ENCODE assay signal across 8 cellular contexts in genomic region chr2:157839162-157839801, GRCh38.
A peak's percentile ranks its signal among the peaks of the same experiment; 100 is the strongest.
DNase-seq lines count a peak whose midpoint lies in the region; TF ChIP-seq lines count a peak whose summit lies in the region.

No MANE protein-coding gene starts in this region.

- no peak overlapping the region for H3K4me3 ChIP-seq in astrocyte of the spinal cord (ENCODE audit: low read depth, low read length)

- in situ Hi-C loops in astrocyte of the spinal cord (cut with HindIII; ENCODE audit: low sequenced_read_pairs) = no loop called here

- DNase-seq in COLO829 (ENCODE audit: low spot score) (peak; percentile 16), NCI-H1930 (lab: John Stamatoyannopoulos, UW) (peak; percentile 58 to 74), astrocyte of the spinal cord (ENCODE audit: low read depth, low spot score) (peak; percentile 85), left kidney (ENCODE audit: low read depth, low spot score) (peak; percentile 97), NAMALWA (ENCODE audit: low spot score) (no peak), 8988T (no peak), midbrain (lab: John Stamatoyannopoulos, UW) (no peak)
- DNase-seq in activated CD4-positive, alpha-beta T cell treated with anti-CD3 and anti-CD28 coated beads, Interleukin-2, amount 50 U/mL, for 4 hours = no peak

- TF ChIP-seq CTCF in astrocyte of the spinal cord (IDR thresholded peaks at IDR 0.05; ENCODE audit: low read depth, low read length) = no peak

Comparison
In these comparisons a context has a peak if more than half of its experiments do, and no peak if none do; other contexts are left out.
1. DNase-seq: peak in COLO829 (single experiment), NCI-H1930 (2 of 2), astrocyte of the spinal cord (single experiment) and left kidney (single experiment); none in NAMALWA (single experiment), 8988T (single experiment), midbrain (single experiment) and activated CD4-positive, alpha-beta T cell treated with anti-CD3 and anti-CD28 coated beads, Interleukin-2, amount 50 U/mL, for 4 hours (0 of 2).